Comparison of ENCODE assay signal across 24 cellular contexts in genomic region chr1:7684132-7684531, GRCh38.
"Had no signal": no experiment of that assay in that cellular context is flagged by ENCODE, and none has a peak within 500 bp of the region (broad histone marks: within the 10 kb centered on the region; RNA-seq: fewer than 3 reads in every experiment).

No MANE protein-coding gene starts in this region.

- H3K4me1 ChIP-seq: breast epithelium had no signal

- H3K36me3 ChIP-seq: breast epithelium, Peyer's patch, SJSA1 had no signal

- H3K27me3 ChIP-seq: breast epithelium, Peyer's patch had no signal

- ATAC-seq: activated CD8-positive, alpha-beta memory T cell treated with anti-CD3 and anti-CD28 coated beads, Interleukin-2, amount 10 ng/mL, durations not matched to agents 7 days and 5 days; T-helper 17 cell had no signal

- H3K9me3 ChIP-seq: breast epithelium, Peyer's patch, SJSA1 had no signal

- H3K4me3 ChIP-seq: breast epithelium, Peyer's patch, SJSA1 had no signal

- DNase-seq: activated B cell treated with CpG ODN at 0.5 μM for 24 hours; activated CD4-positive, alpha-beta T cell treated with anti-CD3 and anti-CD28 coated beads for 1 hour; activated CD4-positive, alpha-beta T cell treated with anti-CD3 and anti-CD28 coated beads, Interleukin-2, amount 10 ng/mL, durations not matched to agents 24 days and 14 days; activated CD4-positive, alpha-beta T cell treated with anti-CD3 and anti-CD28 coated beads, Interleukin-2, amount 50 U/mL, for 48 hours; activated CD8-positive, alpha-beta memory T cell treated with anti-CD3 and anti-CD28 coated beads, Interleukin-2, amount 10 ng/mL, durations not matched to agents 7 days and 5 days; activated effector memory CD4-positive, alpha-beta T cell treated with anti-CD3 and anti-CD28 coated beads, Interleukin-2, amount 50 U/mL, for 16 hours; activated naive CD4-positive, alpha-beta T cell treated with anti-CD3 and anti-CD28 coated beads, Interleukin-2, amount 10 ng/mL, durations not matched to agents 7 days and 5 days; activated naive CD8-positive, alpha-beta T cell treated with anti-CD3 and anti-CD28 coated beads for 36 hours; activated T-cell treated with anti-CD3 and anti-CD28 coated beads, Interleukin-2, amount 50 U/mL, for 24 hours; anterior cingulate cortex; caudate nucleus; KG1; NCI-H1048; NCI-H1694; NCI-H2029; NCI-H2107; NCI-H526; Peyer's patch; SHP77; T-helper 17 cell; T-helper 9 cell had no signal

- H3K27ac ChIP-seq: breast epithelium, Peyer's patch, RWPE1, SJSA1 had no signal
